In the genomic region with DNA sequence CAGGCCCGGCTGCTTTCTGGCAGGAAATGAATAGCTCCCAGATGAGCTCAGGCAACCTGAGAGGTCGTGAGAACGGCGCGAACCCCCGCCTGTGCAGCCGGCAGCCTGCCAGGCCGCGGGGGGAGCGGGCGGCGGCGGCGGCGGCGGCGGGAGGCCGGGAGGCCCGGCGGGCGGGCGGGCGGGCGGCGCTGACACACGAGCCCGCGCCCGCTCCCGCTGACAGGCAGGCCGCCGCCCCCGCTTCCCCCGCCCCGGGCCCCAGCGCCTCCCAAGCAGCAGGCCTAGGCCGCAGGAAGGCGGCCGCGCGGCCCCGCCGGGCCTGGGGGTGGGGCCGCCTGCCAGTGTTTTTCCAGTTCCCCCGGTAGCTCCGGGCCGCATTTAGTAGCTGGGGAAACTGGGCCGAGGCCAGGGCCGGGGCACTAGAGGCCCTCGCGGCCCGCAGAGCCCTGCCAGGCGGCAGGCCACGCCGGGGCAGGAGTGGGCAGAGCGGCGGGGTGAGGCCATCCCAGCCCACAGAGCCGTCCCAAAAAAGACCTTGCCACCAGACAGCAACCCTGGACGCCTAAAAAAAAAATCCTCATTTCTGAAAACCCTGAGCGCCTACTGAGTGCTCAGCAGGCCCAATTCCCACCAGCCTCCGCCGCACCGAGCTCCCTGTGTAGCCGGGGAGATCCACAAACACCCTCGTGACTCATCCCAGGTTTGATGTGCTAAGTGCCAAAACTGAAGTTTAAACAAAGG, we compare ENCODE assay signal across 8 cellular contexts. TPM values are rescaled to one million over a fixed set of nuclear protein-coding genes. Genes with fewer than 3 reads are reported as not detected.
DNase-seq lines count a peak whose midpoint lies in the region; ATAC-seq, FAIRE-seq and TF ChIP-seq lines count a peak whose summit lies in the region.

No MANE protein-coding gene starts in this region.

- peak; percentile 47 for ATAC-seq in HG02763 (IDR thresholded peaks at IDR 0.05; ENCODE audit: unreplicated experiment)
- no peak for ATAC-seq in HG03039 (IDR thresholded peaks at IDR 0.05; ENCODE audit: unreplicated experiment)

- peak overlapping the region; percentile 89 for H3K27ac ChIP-seq in cingulate gyrus (ENCODE audit: low read depth, low read length)

- DNase-seq in GM12891 (ENCODE audit: insufficient read length, low spot score) (peak; percentile 74), NCI-H2107 treated with DMSO at 0.1 percent for 48 hours (lab: John Stamatoyannopoulos, UW; ENCODE audit: unreplicated experiment) (peak; percentile 96), kidney tubule cell (ENCODE audit: low spot score) (peak; percentile 97)
- DNase-seq in activated CD4-positive, alpha-beta T cell treated with anti-CD3 and anti-CD28 coated beads for 24 hours (ENCODE audit: low read depth in 2 of 2) = peak; percentile 50 to 69
- DNase-seq in stimulated activated CD4-positive, alpha-beta T cell treated with anti-CD3 and anti-CD28 coated beads, Interleukin-15, amount 100 ng/mL, for 1 hour (ENCODE audit: low read depth in 1 of 2, low spot score in 1 of 2) = peak; percentile 31 to 66

- FAIRE-seq in GM12891 (lab: Jason Lieb, UNC) = peak; percentile 35

- TF ChIP-seq POLR2A in GM12891 (IDR thresholded peaks at IDR 0.05; ENCODE audit: low read depth, low read length) = no peak

TF ChIP-seq in GM12891, 5 proteins besides CTCF, POLR2A, EP300 and RAD21:
- TF ChIP-seq TAF1 (IDR thresholded peaks at IDR 0.05; ENCODE audit: low read depth, low read length) = 0 out of 2 replicates have a peak, but pooled peaks have one; percentile 24
- no peak for TF ChIP-seq POLR2AphosphoS5 (IDR thresholded peaks at IDR 0.05; ENCODE audit: low read depth, low read length)
- TF ChIP-seq PAX5 (IDR thresholded peaks at IDR 0.05; ENCODE audit: insufficient read depth, low read length, severe bottlenecking) = no peak
TF ChIP-seq in GM12891: peak in this region for 1.

RNA-seq across cellular contexts. Expression of a gene that starts 5.6 kb away (rescaled TPM):
- polyA plus RNA-seq in GM12891 (2012; ENCODE audit: low read depth, missing spikeins) = 10.6 TPM
